ENCODE assay signal across 19 cellular contexts in the genomic region with DNA sequence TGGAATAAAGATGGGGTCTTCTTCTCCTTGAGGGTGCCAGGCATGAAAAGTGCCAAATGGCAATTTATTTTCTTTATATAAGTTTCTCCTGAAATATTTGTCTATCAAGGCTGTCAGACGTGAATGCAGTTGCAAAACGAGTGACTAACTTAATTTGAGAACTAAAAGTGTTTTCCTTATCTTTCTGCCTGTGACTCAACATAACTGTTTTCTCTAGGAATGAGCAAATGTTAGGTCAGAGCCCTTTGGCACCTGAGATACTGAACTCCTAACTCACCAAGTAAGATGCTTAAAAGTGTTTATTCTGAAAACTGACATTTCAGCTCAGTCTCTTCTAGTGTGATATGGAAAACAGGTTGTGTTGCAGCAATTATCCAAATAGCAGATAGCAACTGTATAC.
"Had no signal": no experiment of that assay in that cellular context is flagged by ENCODE, and none has a peak within 500 bp of the region (broad histone marks: within the 10 kb centered on the region; RNA-seq: fewer than 3 reads in every experiment).

No MANE protein-coding gene starts in this region.

- H3K4me1 ChIP-seq: heart left ventricle, left lung, upper lobe of right lung had no signal

- H3K4me3 ChIP-seq: heart left ventricle, left lung, upper lobe of right lung had no signal

- H3K36me3 Mint-ChIP-seq: memory B cell, WTC11 had no signal

- H3K27me3 ChIP-seq: heart left ventricle, left lung, upper lobe of right lung had no signal

- H3K9me3 ChIP-seq: heart left ventricle, left lung, upper lobe of right lung had no signal

- DNase-seq: activated CD4-positive, alpha-beta T cell treated with anti-CD3 and anti-CD28 coated beads, Interleukin-2, amount 10 ng/mL, durations not matched to agents 24 days and 14 days; activated naive CD4-positive, alpha-beta T cell treated with anti-CD3 and anti-CD28 coated beads for 36 hours; activated T-cell treated with anti-CD3 and anti-CD28 coated beads for 4 hours; effector memory CD8-positive, alpha-beta T cell; foreskin melanocyte; heart left ventricle; left lung; occipital lobe; stimulated activated CD4-positive, alpha-beta T cell treated with anti-CD3 and anti-CD28 coated beads, Interleukin-2, amount 100 ng/mL, for 48 hours; upper lobe of right lung had no signal

- H3K4me3 Mint-ChIP-seq: activated CD4-positive, alpha-beta T cell treated with anti-CD3 and anti-CD28 coated beads, Interleukin-2, amount 10 ng/mL, durations not matched to agents 24 days and 14 days; activated naive CD4-positive, alpha-beta T cell treated with anti-CD3 and anti-CD28 coated beads for 36 hours; activated T-helper 17 cell treated with anti-CD3 and anti-CD28 coated beads, Interleukin-2, amount 50 U/mL, for 72 hours; central memory CD8-positive, alpha-beta T cell; effector memory CD8-positive, alpha-beta T cell; memory B cell; nephron; stimulated activated naive CD8-positive, alpha-beta T cell treated with anti-CD3 and anti-CD28 coated beads, Interleukin-15, Interleukin-2, amounts not matched to agents 100 ng/mL and 50 ng/mL, for 24 hours; T-helper 1 cell treated with Interleukin-12 subunit alpha and Interleukin-12 subunit beta and Interleukin-4 antibody, amounts not matched to agents 30 μg/mL and 1 μg/mL, for 36 hours; WTC11 had no signal

- ATAC-seq: activated T-helper 17 cell treated with anti-CD3 and anti-CD28 coated beads, Interleukin-2, amount 50 U/mL, for 72 hours; effector memory CD8-positive, alpha-beta T cell; esophagus mucosa; heart left ventricle; left lung; upper lobe of right lung; WTC11 had no signal

- H3K9me3 Mint-ChIP-seq: activated naive CD4-positive, alpha-beta T cell treated with anti-CD3 and anti-CD28 coated beads for 36 hours; activated T-helper 17 cell treated with anti-CD3 and anti-CD28 coated beads, Interleukin-2, amount 50 U/mL, for 72 hours; central memory CD8-positive, alpha-beta T cell; effector memory CD8-positive, alpha-beta T cell; memory B cell; nephron; stimulated activated naive CD8-positive, alpha-beta T cell treated with anti-CD3 and anti-CD28 coated beads, Interleukin-15, Interleukin-2, amounts not matched to agents 100 ng/mL and 50 ng/mL, for 24 hours had no signal

- H3K27ac Mint-ChIP-seq: activated CD4-positive, alpha-beta T cell treated with anti-CD3 and anti-CD28 coated beads, Interleukin-2, amount 10 ng/mL, durations not matched to agents 24 days and 14 days; activated naive CD4-positive, alpha-beta T cell treated with anti-CD3 and anti-CD28 coated beads for 36 hours; activated T-helper 17 cell treated with anti-CD3 and anti-CD28 coated beads, Interleukin-2, amount 50 U/mL, for 72 hours; effector memory CD8-positive, alpha-beta T cell; memory B cell; nephron; stimulated activated naive CD8-positive, alpha-beta T cell treated with anti-CD3 and anti-CD28 coated beads, Interleukin-15, Interleukin-2, amounts not matched to agents 100 ng/mL and 50 ng/mL, for 24 hours; T-helper 1 cell treated with Interleukin-12 subunit alpha and Interleukin-12 subunit beta and Interleukin-4 antibody, amounts not matched to agents 30 μg/mL and 1 μg/mL, for 36 hours; WTC11 had no signal

- H3K4me1 Mint-ChIP-seq: activated CD4-positive, alpha-beta T cell treated with anti-CD3 and anti-CD28 coated beads, Interleukin-2, amount 10 ng/mL, durations not matched to agents 24 days and 14 days; activated T-helper 17 cell treated with anti-CD3 and anti-CD28 coated beads, Interleukin-2, amount 50 U/mL, for 72 hours; central memory CD8-positive, alpha-beta T cell; memory B cell; nephron; WTC11 had no signal

- H3K27ac ChIP-seq: heart left ventricle, left lung, upper lobe of right lung had no signal

- FAIRE-seq: keratinocyte had no signal

- H3K36me3 ChIP-seq: heart left ventricle, left lung, upper lobe of right lung had no signal
